ENCODE assay signal across 9 cellular contexts in genomic region chr19:55526216-55527196, GRCh38. TPM values are rescaled to one million over a fixed set of nuclear protein-coding genes. Genes with fewer than 3 reads are reported as not detected.
DNase-seq lines count a peak whose midpoint lies in the region; ATAC-seq, FAIRE-seq and TF ChIP-seq lines count a peak whose summit lies in the region.
"Had no signal": no experiment of that assay in that cellular context is flagged by ENCODE, and none has a peak within 500 bp of the region (broad histone marks: within the 10 kb centered on the region; RNA-seq: fewer than 3 reads in every experiment).

No MANE protein-coding gene starts in this region.

- no peak for TF ChIP-seq CTCF in K562 (IDR thresholded peaks at IDR 0.05 in 2 of 3, conservative IDR thresholded peaks at IDR 0.05 in 1 of 3; ENCODE audit: insufficient read depth in 2 of 3, low read depth in 1 of 3, low read length in 3 of 3)

- no peak for TF ChIP-seq RAD21 in K562 (CRISPR knock-in tag; conservative IDR thresholded peaks at IDR 0.05 in 1 of 2, IDR thresholded peaks at IDR 0.05 in 1 of 2)

- FAIRE-seq in K562 (lab: Jason Lieb, UNC), result no peak

- peaks cover 0 to 34% of the 10 kb centered on the region in 2 experiments; a peak in 3 of 5 replicates for H3K4me1 ChIP-seq in K562 (replicated peaks in 1 of 2; ENCODE audit: control insufficient read depth in 2 of 2, insufficient read depth in 2 of 2, low read length in 2 of 2)

- CTCF ChIA-PET in K562 (lab: Yijun Ruan, JAX; ENCODE audit: low intra/inter-chr PET ratio), result no interaction called here

- peak; percentile 83 for DNase-seq in EH (ENCODE audit: low read depth)
- peak; percentile 81 for DNase-seq in NCI-H2029 treated with DMSO at 0.1 percent for 48 hours (lab: John Stamatoyannopoulos, UW)
- DNase-seq in K562 (ENCODE audit: extremely low read depth in 1 of 4, low spot score in 3 of 4), result no peak
- DNase-seq in lung microvascular endothelial cell (ENCODE audit: low read depth in 2 of 2), result peak; percentile 53 to 77
- DNase-seq in GM19238 (ENCODE audit: insufficient read length, low spot score), result no peak
- no peak for DNase-seq in mesenteric fat pad (ENCODE audit: low spot score)
- DNase-seq in cortex of kidney (lab: John Stamatoyannopoulos, UW), result no peak

- TF ChIP-seq POLR2A in K562 (conservative IDR thresholded peaks at IDR 0.05), result no peak

- H3K27ac ChIP-seq in K562 (ENCODE audit: extremely low read depth, low read depth, low read length), result no peak overlapping the region

- intact Hi-C loops in K562 (cut with micrococcal nuclease), result no loop called here

- H3K79me2 ChIP-seq in K562 (ENCODE audit: control insufficient read depth, insufficient read depth, low read length), result no peaks in the 10 kb centered on the region

- POLR2A ChIA-PET in K562 (lab: Yijun Ruan, JAX), result interaction anchor here (1.0 kb wide), 1 partner anchor 37 kb away, joined by 3 read pairs; no protein-coding TSS in a partner anchor

- H3K4me3 ChIP-seq in K562, result no peak overlapping the region

- TF ChIP-seq EP300 in K562 (IDR thresholded peaks at IDR 0.05; ENCODE audit: low read length), result no peak

- H2AFZ ChIP-seq in K562 (ENCODE audit: low read depth, low read length), result no peak overlapping the region

- no peak overlapping the region for H3K9ac ChIP-seq in K562 (ENCODE audit: insufficient read depth in 1 of 2, low read depth in 2 of 2, low read length in 2 of 2)

- no TSS peak for BruUV-seq in K562 (replicated peaks; lab: Mats Ljungman, UMichigan)

- no peak for ATAC-seq in K562
- no peak for ATAC-seq in GM21529 (IDR thresholded peaks at IDR 0.05; ENCODE audit: unreplicated experiment)

- no peaks in the 10 kb centered on the region; a peak in 2 of 5 replicates for H3K27me3 ChIP-seq in K562 (ENCODE audit: control insufficient read depth in 2 of 2, insufficient read depth in 2 of 2, low read length in 2 of 2)

- H4K20me1 ChIP-seq in K562 (replicated peaks; ENCODE audit: control insufficient read depth, insufficient read depth, low read length), result no peaks in the 10 kb centered on the region

- H3K36me3 ChIP-seq in K562 (ENCODE audit: control insufficient read depth, insufficient read depth, low read length), result no peaks in the 10 kb centered on the region

- peaks cover 12% of the 10 kb centered on the region for H3K9me3 ChIP-seq in K562 (replicated peaks; ENCODE audit: control insufficient read depth, insufficient read depth, low read depth, low read length)

- in situ Hi-C loops in K562 (cut with MboI), result no loop called here

- 32% methylated on average over 35 of the region's 35 CpGs for WGBS in K562 (ENCODE audit: insufficient coverage, low coverage, missing lambda C conversion rate)

- no peaks in the 10 kb centered on the region for H3K9me1 ChIP-seq in K562 (ENCODE audit: control insufficient read depth, insufficient read depth, low read length)

- no peak overlapping the region for H3K4me2 ChIP-seq in K562 (ENCODE audit: insufficient read depth, low read length)

RNA-seq across cellular contexts. Expression of gene SBK2, which starts 10.4 kb away (rescaled TPM):
- not detected in 2 replicates for total RNA-seq in K562 (2011; cell fraction: chromatin; rRNA removed; ENCODE audit: low replicate concordance)
- total RNA-seq in K562 (2011; cell fraction: nucleolus; rRNA removed), result not detected in 2 replicates
- total RNA-seq in K562 (2011; cell fraction: nucleoplasm; rRNA removed), result not detected in 2 replicates
- total RNA-seq in K562 (2014; rRNA removed), result not detected in 2 replicates
- total RNA-seq in K562 (2014; rRNA removed; fragmentation: Illumina TruSeq; extraction: Trizol), result not detected in 2 replicates
- not detected in 2 replicates for total RNA-seq in K562 (2015; rRNA removed; fragmentation: Illumina TruSeq; extraction: Trizol)
- total RNA-seq in K562 (2021), result not detected in 2 replicates
- polyA plus RNA-seq in K562 (2011; rRNA removed), result not detected in 2 replicates
- 0.09 TPM in 1 of 2 replicates, not detected in the other for polyA plus RNA-seq in K562 (2011; cell fraction: cytosol; rRNA removed)
- polyA plus RNA-seq in K562 (2011; cell fraction: nucleus; rRNA removed), result 0.17 TPM in 1 of 2 replicates, not detected in the other
- not detected in 2 replicates for polyA plus RNA-seq in K562 (2012)
- polyA plus RNA-seq in K562 (2014; fragmentation: Illumina TruSeq; extraction: Trizol), result not detected in 2 replicates
- polyA plus RNA-seq in K562 (2014; fragmentation: Nextera tagmentation; extraction: Ambion mirVana), result not detected
- polyA plus RNA-seq in K562 (2014; rRNA removed), result not detected in 2 replicates
- not detected in 2 replicates for polyA minus RNA-seq in K562 (2011; rRNA and poly(A)+ RNA removed)
- not detected in 2 replicates for polyA minus RNA-seq in K562 (2011; cell fraction: cytosol; rRNA and poly(A)+ RNA removed)
- not detected in 2 replicates for polyA minus RNA-seq in K562 (2011; cell fraction: nucleus; rRNA and poly(A)+ RNA removed)
- not detected in 2 replicates for total RNA-seq in lung microvascular endothelial cell
- total RNA-seq in mesenteric fat pad, result not detected
- total RNA-seq: pulmonary artery endothelial cell had no signal

RNA-seq across cellular contexts. Expression of gene SBK3, which starts 18.8 kb away (rescaled TPM):
- 1.1 TPM in 1 of 2 replicates, not detected in the other for total RNA-seq in K562 (2011; cell fraction: chromatin; rRNA removed; ENCODE audit: low replicate concordance)
- total RNA-seq in K562 (2011; cell fraction: nucleolus; rRNA removed), result 0.50 TPM in 1 of 2 replicates, not detected in the other
- 0.44 TPM in 1 of 2 replicates, not detected in the other for total RNA-seq in K562 (2011; cell fraction: nucleoplasm; rRNA removed)
- total RNA-seq in K562 (2014; rRNA removed) (not detected in 2 replicates), K562 (2014; rRNA removed; fragmentation: Illumina TruSeq; extraction: Trizol) (not detected in 2 replicates), K562 (2015; rRNA removed; fragmentation: Illumina TruSeq; extraction: Trizol) (not detected in 2 replicates), K562 (2021) (0.13 TPM in 1 of 2 replicates, not detected in the other), lung microvascular endothelial cell (0.20 and 0.22 TPM in 2 replicates), mesenteric fat pad (1.7 TPM)
- polyA plus RNA-seq in K562 (2011; rRNA removed) (0.20 and 0.43 TPM in 2 replicates), K562 (2014; fragmentation: Illumina TruSeq; extraction: Trizol) (0.12 TPM in 1 of 2 replicates, not detected in the other), K562 (2014; fragmentation: Nextera tagmentation; extraction: Ambion mirVana) (not detected), K562 (2014; rRNA removed) (0.11 TPM in 1 of 2 replicates, not detected in the other)
- polyA plus RNA-seq in K562 (2011; cell fraction: cytosol; rRNA removed), result 0.19 and 3.0 TPM in 2 replicates
- 2.0 TPM in 1 of 2 replicates, not detected in the other for polyA plus RNA-seq in K562 (2011; cell fraction: nucleus; rRNA removed)
- polyA plus RNA-seq in K562 (2012), result 0.23 and 0.43 TPM in 2 replicates
- 0.14 TPM in 1 of 2 replicates, not detected in the other for polyA minus RNA-seq in K562 (2011; rRNA and poly(A)+ RNA removed)
- polyA minus RNA-seq in K562 (2011; cell fraction: cytosol; rRNA and poly(A)+ RNA removed), result 1.7 TPM in 1 of 2 replicates, not detected in the other
- 1.2 TPM in 1 of 2 replicates, not detected in the other for polyA minus RNA-seq in K562 (2011; cell fraction: nucleus; rRNA and poly(A)+ RNA removed)

RNA-seq across cellular contexts. Expression of gene SSC5D, which starts 38.3 kb away (rescaled TPM):
- 2.5 and 3.9 TPM in 2 replicates for total RNA-seq in K562 (2011; cell fraction: chromatin; rRNA removed; ENCODE audit: low replicate concordance)
- total RNA-seq in K562 (2011; cell fraction: nucleolus; rRNA removed), result 2.4 and 3.2 TPM in 2 replicates
- 1.5 and 4.6 TPM in 2 replicates for total RNA-seq in K562 (2011; cell fraction: nucleoplasm; rRNA removed)
- total RNA-seq in K562 (2014; rRNA removed), result 0.14 and 0.20 TPM in 2 replicates
- total RNA-seq in K562 (2014; rRNA removed; fragmentation: Illumina TruSeq; extraction: Trizol), result 0.03 and 0.04 TPM in 2 replicates
- total RNA-seq in K562 (2015; rRNA removed; fragmentation: Illumina TruSeq; extraction: Trizol), result 0.15 and 0.18 TPM in 2 replicates
- total RNA-seq in K562 (2021), result 0.67 and 0.71 TPM in 2 replicates
- polyA plus RNA-seq in K562 (2011; rRNA removed), result 0.07 and 0.12 TPM in 2 replicates
- 0.01 and 0.09 TPM in 2 replicates for polyA plus RNA-seq in K562 (2011; cell fraction: cytosol; rRNA removed)
- 0.63 and 1.4 TPM in 2 replicates for polyA plus RNA-seq in K562 (2011; cell fraction: nucleus; rRNA removed)
- polyA plus RNA-seq in K562 (2012), result 0.61 and 1.6 TPM in 2 replicates
- polyA plus RNA-seq in K562 (2014; fragmentation: Illumina TruSeq; extraction: Trizol), result 0.19 TPM in 2 replicates
- not detected for polyA plus RNA-seq in K562 (2014; fragmentation: Nextera tagmentation; extraction: Ambion mirVana)
- polyA plus RNA-seq in K562 (2014; rRNA removed), result 0.08 and 0.09 TPM in 2 replicates
- polyA minus RNA-seq in K562 (2011; rRNA and poly(A)+ RNA removed), result 0.09 and 0.14 TPM in 2 replicates
- 3.6 TPM in 1 of 2 replicates, not detected in the other for polyA minus RNA-seq in K562 (2011; cell fraction: cytosol; rRNA and poly(A)+ RNA removed)
- 0.94 and 1.00 TPM in 2 replicates for polyA minus RNA-seq in K562 (2011; cell fraction: nucleus; rRNA and poly(A)+ RNA removed)
- total RNA-seq in lung microvascular endothelial cell, result 0.22 TPM in 1 of 2 replicates, not detected in the other
- 13.9 TPM for total RNA-seq in mesenteric fat pad

RNA-seq across cellular contexts. Expression of gene NAT14, which starts 41.5 kb away (rescaled TPM):
- total RNA-seq in K562 (2011; cell fraction: chromatin; rRNA removed; ENCODE audit: low replicate concordance), result 27.4 and 88.5 TPM in 2 replicates
- total RNA-seq in K562 (2011; cell fraction: nucleolus; rRNA removed), result 74.0 and 77.5 TPM in 2 replicates
- 51.5 and 61.8 TPM in 2 replicates for total RNA-seq in K562 (2011; cell fraction: nucleoplasm; rRNA removed)
- total RNA-seq in K562 (2014; rRNA removed), result 43.8 and 46.5 TPM in 2 replicates
- 14.4 and 21.6 TPM in 2 replicates for total RNA-seq in K562 (2014; rRNA removed; fragmentation: Illumina TruSeq; extraction: Trizol)
- 25.3 and 25.7 TPM in 2 replicates for total RNA-seq in K562 (2015; rRNA removed; fragmentation: Illumina TruSeq; extraction: Trizol)
- 70.6 and 77.0 TPM in 2 replicates for total RNA-seq in K562 (2021)
- polyA plus RNA-seq in K562 (2011; rRNA removed), result 30.3 and 44.3 TPM in 2 replicates
- polyA plus RNA-seq in K562 (2011; cell fraction: cytosol; rRNA removed), result 45.6 and 55.9 TPM in 2 replicates
- 148 and 191 TPM in 2 replicates for polyA plus RNA-seq in K562 (2011; cell fraction: nucleus; rRNA removed)
- 56.6 and 78.2 TPM in 2 replicates for polyA plus RNA-seq in K562 (2012)
- polyA plus RNA-seq in K562 (2014; fragmentation: Illumina TruSeq; extraction: Trizol), result 26.7 and 33.2 TPM in 2 replicates
- 1 to 10 TPM; 2.4 to 4.6 TPM for polyA plus RNA-seq in K562 (2014; fragmentation: Nextera tagmentation; extraction: Ambion mirVana)
- 61.7 and 62.8 TPM in 2 replicates for polyA plus RNA-seq in K562 (2014; rRNA removed)
- 4.2 and 4.8 TPM in 2 replicates for polyA minus RNA-seq in K562 (2011; rRNA and poly(A)+ RNA removed)
- 11.3 and 12.9 TPM in 2 replicates for polyA minus RNA-seq in K562 (2011; cell fraction: cytosol; rRNA and poly(A)+ RNA removed)
- 12.3 and 16.9 TPM in 2 replicates for polyA minus RNA-seq in K562 (2011; cell fraction: nucleus; rRNA and poly(A)+ RNA removed)
- total RNA-seq in lung microvascular endothelial cell, result 5.2 and 7.2 TPM in 2 replicates
- 7.3 TPM for total RNA-seq in mesenteric fat pad

RNA-seq across cellular contexts. Expression of gene ZNF628, which starts 50.1 kb away (rescaled TPM):
- total RNA-seq in K562 (2011; cell fraction: chromatin; rRNA removed; ENCODE audit: low replicate concordance), result 2.3 and 4.5 TPM in 2 replicates
- 5.5 and 6.2 TPM in 2 replicates for total RNA-seq in K562 (2011; cell fraction: nucleolus; rRNA removed)
- 2.3 and 2.4 TPM in 2 replicates for total RNA-seq in K562 (2011; cell fraction: nucleoplasm; rRNA removed)
- 3.7 and 5.7 TPM in 2 replicates for total RNA-seq in K562 (2014; rRNA removed)
- not detected in 2 replicates for total RNA-seq in K562 (2014; rRNA removed; fragmentation: Illumina TruSeq; extraction: Trizol)
- 0.76 and 1.5 TPM in 2 replicates for total RNA-seq in K562 (2015; rRNA removed; fragmentation: Illumina TruSeq; extraction: Trizol)
- total RNA-seq in K562 (2021), result 12.9 and 13.6 TPM in 2 replicates
- polyA plus RNA-seq in K562 (2011; rRNA removed), result 0.18 and 0.37 TPM in 2 replicates
- polyA plus RNA-seq in K562 (2011; cell fraction: cytosol; rRNA removed), result 0.28 and 1.3 TPM in 2 replicates
- 1.6 and 3.0 TPM in 2 replicates for polyA plus RNA-seq in K562 (2011; cell fraction: nucleus; rRNA removed)
- polyA plus RNA-seq in K562 (2012), result 6.5 and 9.2 TPM in 2 replicates
- polyA plus RNA-seq in K562 (2014; fragmentation: Illumina TruSeq; extraction: Trizol), result 0.13 and 1.1 TPM in 2 replicates
- polyA plus RNA-seq in K562 (2014; fragmentation: Nextera tagmentation; extraction: Ambion mirVana), result not detected
- polyA plus RNA-seq in K562 (2014; rRNA removed), result 3.7 and 6.4 TPM in 2 replicates
- polyA minus RNA-seq in K562 (2011; rRNA and poly(A)+ RNA removed), result 0.18 and 0.21 TPM in 2 replicates
- polyA minus RNA-seq in K562 (2011; cell fraction: cytosol; rRNA and poly(A)+ RNA removed), result 3.8 and 5.5 TPM in 2 replicates
- polyA minus RNA-seq in K562 (2011; cell fraction: nucleus; rRNA and poly(A)+ RNA removed), result 1.9 and 2.0 TPM in 2 replicates
- 0.65 and 0.79 TPM in 2 replicates for total RNA-seq in lung microvascular endothelial cell
- 9.7 TPM for total RNA-seq in mesenteric fat pad

Comparison
In these comparisons a context has a peak if more than half of its experiments do, and no peak if none do; other contexts are left out.
1. DNase-seq: peak in EH (single experiment), NCI-H2029 treated with DMSO at 0.1 percent for 48 hours (single experiment) and lung microvascular endothelial cell (2 of 2); none in K562 (0 of 4), GM19238 (single experiment), mesenteric fat pad (single experiment) and cortex of kidney (single experiment).